In the genomic region with DNA sequence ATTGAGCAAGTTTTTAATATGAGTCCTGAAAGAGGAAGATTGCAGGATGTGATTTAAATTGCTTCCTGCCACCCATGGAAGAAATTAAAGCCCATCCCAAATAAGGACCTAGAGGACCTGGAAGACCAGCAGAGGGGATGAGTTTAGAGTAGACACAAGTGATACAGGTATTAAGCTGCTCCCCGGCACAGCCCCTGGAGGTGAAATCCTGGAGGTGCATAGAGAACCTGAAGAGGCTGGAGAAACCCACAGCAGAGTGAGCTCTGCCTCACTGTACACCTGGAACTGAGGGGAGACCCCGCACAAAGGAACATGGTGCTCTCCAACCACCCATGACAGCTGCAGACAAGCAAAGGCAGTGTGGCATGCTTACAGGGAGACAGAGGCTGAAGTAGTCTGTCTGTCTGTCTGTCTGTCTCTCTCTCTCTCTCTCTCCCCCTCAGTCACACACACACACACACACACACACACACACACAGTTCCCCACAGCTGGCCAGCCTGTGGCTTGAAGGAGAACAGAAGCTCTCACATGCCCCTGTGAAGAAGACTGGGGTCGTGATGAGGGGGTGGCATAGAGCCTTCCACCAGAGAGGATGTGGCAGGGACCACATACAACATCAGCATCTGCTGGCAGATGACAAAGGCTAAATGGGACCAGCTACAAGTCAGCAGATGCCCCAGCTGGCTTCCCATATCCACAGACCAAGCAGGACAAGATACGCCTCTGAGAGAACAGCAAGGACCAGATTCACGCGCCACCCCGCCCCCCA, we compare ENCODE assay signal across 3 cellular contexts.
TF ChIP-seq lines count a peak whose summit lies in the region.

No MANE protein-coding gene starts in this region.

TF ChIP-seq in A549, 52 proteins besides CTCF, POLR2A, EP300 and RAD21:
- TF ChIP-seq RNF2 (IDR thresholded peaks at IDR 0.05; ENCODE audit: borderline replicate concordance, low read depth) = no peak
- no peak for TF ChIP-seq HOXB5 (CRISPR knock-in tag; IDR thresholded peaks at IDR 0.05)
- TF ChIP-seq, protein P1, sequence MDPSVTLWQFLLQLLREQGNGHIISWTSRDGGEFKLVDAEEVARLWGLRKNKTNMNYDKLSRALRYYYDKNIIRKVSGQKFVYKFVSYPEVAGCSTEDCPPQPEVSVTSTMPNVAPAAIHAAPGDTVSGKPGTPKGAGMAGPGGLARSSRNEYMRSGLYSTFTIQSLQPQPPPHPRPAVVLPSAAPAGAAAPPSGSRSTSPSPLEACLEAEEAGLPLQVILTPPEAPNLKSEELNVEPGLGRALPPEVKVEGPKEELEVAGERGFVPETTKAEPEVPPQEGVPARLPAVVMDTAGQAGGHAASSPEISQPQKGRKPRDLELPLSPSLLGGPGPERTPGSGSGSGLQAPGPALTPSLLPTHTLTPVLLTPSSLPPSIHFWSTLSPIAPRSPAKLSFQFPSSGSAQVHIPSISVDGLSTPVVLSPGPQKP (IDR thresholded peaks at IDR 0.05; ENCODE audit: low read depth, low read length) = no peak
- TF ChIP-seq JUNB (IDR thresholded peaks at IDR 0.05) = no peak
- TF ChIP-seq EHF (CRISPR knock-in tag; IDR thresholded peaks at IDR 0.05) = no peak
- no peak for TF ChIP-seq ATOH8 (CRISPR knock-in tag; IDR thresholded peaks at IDR 0.05; ENCODE audit: low read depth)
- TF ChIP-seq, protein P2, sequence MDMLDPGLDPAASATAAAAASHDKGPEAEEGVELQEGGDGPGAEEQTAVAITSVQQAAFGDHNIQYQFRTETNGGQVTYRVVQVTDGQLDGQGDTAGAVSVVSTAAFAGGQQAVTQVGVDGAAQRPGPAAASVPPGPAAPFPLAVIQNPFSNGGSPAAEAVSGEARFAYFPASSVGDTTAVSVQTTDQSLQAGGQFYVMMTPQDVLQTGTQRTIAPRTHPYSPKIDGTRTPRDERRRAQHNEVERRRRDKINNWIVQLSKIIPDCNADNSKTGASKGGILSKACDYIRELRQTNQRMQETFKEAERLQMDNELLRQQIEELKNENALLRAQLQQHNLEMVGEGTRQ (IDR thresholded peaks at IDR 0.05) = no peak
- TF ChIP-seq ZSCAN20 (CRISPR knock-in tag; IDR thresholded peaks at IDR 0.05) = no peak
- TF ChIP-seq FOXS1 (CRISPR knock-in tag; IDR thresholded peaks at IDR 0.05) = no peak
- TF ChIP-seq CBX2 (IDR thresholded peaks at IDR 0.05; ENCODE audit: borderline replicate concordance, low read depth) = no peak
- no peak for TF ChIP-seq EHMT2 (IDR thresholded peaks at IDR 0.05; ENCODE audit: low read depth)
- no peak for TF ChIP-seq E2F6 (IDR thresholded peaks at IDR 0.05; ENCODE audit: borderline replicate concordance, low read depth)
- no peak for TF ChIP-seq NR3C1 (IDR thresholded peaks at IDR 0.05)
- no peak for TF ChIP-seq CHD4 (IDR thresholded peaks at IDR 0.05; ENCODE audit: borderline replicate concordance)
- no peak for TF ChIP-seq FOSB (CRISPR knock-in tag; IDR thresholded peaks at IDR 0.05)
- no peak for TF ChIP-seq MAZ (IDR thresholded peaks at IDR 0.05; ENCODE audit: borderline replicate concordance, low read depth, low read length)
- no peak for TF ChIP-seq ZFP36 (IDR thresholded peaks at IDR 0.05; ENCODE audit: borderline replicate concordance, partially characterized antibody)
- TF ChIP-seq HES2 (IDR thresholded peaks at IDR 0.05) = no peak
- TF ChIP-seq SMC3 (IDR thresholded peaks at IDR 0.05) = no peak

TF ChIP-seq in GM23338, 12 proteins besides CTCF, POLR2A, EP300 and RAD21 (continues in another document):
- TF ChIP-seq ZNF114 (CRISPR knock-in tag; IDR thresholded peaks at IDR 0.05) (no peak), STAT1 (IDR thresholded peaks at IDR 0.05; ENCODE audit: unreplicated experiment) (no peak), EZH2phosphoT487 (IDR thresholded peaks at IDR 0.05; ENCODE audit: unreplicated experiment) (no peak), CREB1 (CRISPR knock-in tag; IDR thresholded peaks at IDR 0.05; ENCODE audit: low read depth) (no peak), JUNB (IDR thresholded peaks at IDR 0.05; ENCODE audit: unreplicated experiment) (no peak)
- TF ChIP-seq, protein P3, sequence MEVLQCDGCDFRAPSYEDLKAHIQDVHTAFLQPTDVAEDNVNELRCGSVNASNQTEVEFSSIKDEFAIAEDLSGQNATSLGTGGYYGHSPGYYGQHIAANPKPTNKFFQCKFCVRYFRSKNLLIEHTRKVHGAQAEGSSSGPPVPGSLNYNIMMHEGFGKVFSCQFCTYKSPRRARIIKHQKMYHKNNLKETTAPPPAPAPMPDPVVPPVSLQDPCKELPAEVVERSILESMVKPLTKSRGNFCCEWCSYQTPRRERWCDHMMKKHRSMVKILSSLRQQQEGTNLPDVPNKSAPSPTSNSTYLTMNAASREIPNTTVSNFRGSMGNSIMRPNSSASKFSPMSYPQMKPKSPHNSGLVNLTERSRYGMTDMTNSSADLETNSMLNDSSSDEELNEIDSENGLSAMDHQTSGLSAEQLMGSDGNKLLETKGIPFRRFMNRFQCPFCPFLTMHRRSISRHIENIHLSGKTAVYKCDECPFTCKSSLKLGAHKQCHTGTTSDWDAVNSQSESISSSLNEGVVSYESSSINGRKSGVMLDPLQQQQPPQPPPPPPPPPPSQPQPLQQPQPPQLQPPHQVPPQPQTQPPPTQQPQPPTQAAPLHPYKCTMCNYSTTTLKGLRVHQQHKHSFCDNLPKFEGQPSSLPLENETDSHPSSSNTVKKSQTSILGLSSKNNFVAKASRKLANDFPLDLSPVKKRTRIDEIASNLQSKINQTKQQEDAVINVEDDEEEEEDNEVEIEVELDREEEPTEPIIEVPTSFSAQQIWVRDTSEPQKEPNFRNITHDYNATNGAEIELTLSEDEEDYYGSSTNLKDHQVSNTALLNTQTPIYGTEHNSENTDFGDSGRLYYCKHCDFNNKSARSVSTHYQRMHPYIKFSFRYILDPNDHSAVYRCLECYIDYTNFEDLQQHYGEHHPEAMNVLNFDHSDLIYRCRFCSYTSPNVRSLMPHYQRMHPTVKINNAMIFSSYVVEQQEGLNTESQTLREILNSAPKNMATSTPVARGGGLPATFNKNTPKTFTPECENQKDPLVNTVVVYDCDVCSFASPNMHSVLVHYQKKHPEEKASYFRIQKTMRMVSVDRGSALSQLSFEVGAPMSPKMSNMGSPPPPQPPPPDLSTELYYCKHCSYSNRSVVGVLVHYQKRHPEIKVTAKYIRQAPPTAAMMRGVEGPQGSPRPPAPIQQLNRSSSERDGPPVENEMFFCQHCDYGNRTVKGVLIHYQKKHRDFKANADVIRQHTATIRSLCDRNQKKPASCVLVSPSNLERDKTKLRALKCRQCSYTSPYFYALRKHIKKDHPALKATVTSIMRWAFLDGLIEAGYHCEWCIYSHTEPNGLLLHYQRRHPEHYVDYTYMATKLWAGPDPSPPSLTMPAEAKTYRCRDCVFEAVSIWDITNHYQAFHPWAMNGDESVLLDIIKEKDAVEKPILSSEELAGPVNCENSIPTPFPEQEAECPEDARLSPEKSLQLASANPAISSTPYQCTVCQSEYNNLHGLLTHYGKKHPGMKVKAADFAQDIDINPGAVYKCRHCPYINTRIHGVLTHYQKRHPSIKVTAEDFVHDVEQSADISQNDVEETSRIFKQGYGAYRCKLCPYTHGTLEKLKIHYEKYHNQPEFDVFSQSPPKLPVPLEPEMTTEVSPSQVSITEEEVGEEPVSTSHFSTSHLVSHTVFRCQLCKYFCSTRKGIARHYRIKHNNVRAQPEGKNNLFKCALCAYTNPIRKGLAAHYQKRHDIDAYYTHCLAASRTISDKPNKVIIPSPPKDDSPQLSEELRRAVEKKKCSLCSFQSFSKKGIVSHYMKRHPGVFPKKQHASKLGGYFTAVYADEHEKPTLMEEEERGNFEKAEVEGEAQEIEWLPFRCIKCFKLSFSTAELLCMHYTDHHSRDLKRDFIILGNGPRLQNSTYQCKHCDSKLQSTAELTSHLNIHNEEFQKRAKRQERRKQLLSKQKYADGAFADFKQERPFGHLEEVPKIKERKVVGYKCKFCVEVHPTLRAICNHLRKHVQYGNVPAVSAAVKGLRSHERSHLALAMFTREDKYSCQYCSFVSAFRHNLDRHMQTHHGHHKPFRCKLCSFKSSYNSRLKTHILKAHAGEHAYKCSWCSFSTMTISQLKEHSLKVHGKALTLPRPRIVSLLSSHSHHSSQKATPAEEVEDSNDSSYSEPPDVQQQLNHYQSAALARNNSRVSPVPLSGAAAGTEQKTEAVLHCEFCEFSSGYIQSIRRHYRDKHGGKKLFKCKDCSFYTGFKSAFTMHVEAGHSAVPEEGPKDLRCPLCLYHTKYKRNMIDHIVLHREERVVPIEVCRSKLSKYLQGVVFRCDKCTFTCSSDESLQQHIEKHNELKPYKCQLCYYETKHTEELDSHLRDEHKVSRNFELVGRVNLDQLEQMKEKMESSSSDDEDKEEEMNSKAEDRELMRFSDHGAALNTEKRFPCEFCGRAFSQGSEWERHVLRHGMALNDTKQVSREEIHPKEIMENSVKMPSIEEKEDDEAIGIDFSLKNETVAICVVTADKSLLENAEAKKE (CRISPR knock-in tag; IDR thresholded peaks at IDR 0.05) = no peak
- TF ChIP-seq, protein P4, sequence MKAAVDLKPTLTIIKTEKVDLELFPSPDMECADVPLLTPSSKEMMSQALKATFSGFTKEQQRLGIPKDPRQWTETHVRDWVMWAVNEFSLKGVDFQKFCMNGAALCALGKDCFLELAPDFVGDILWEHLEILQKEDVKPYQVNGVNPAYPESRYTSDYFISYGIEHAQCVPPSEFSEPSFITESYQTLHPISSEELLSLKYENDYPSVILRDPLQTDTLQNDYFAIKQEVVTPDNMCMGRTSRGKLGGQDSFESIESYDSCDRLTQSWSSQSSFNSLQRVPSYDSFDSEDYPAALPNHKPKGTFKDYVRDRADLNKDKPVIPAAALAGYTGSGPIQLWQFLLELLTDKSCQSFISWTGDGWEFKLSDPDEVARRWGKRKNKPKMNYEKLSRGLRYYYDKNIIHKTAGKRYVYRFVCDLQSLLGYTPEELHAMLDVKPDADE (IDR thresholded peaks at IDR 0.05) = no peak

TF ChIP-seq in WTC11, 78 proteins besides CTCF, POLR2A, EP300 and RAD21 (continued from another document):
- TF ChIP-seq ETV6 (CRISPR knock-in tag; IDR thresholded peaks at IDR 0.05) (no peak), ZNF416 (CRISPR knock-in tag; IDR thresholded peaks at IDR 0.05) (no peak), CDX4 (CRISPR knock-in tag; IDR thresholded peaks at IDR 0.05; ENCODE audit: borderline replicate concordance) (no peak), JUN (CRISPR knock-in tag; IDR thresholded peaks at IDR 0.05) (no peak), IRF1 (CRISPR knock-in tag; IDR thresholded peaks at IDR 0.05) (no peak), TEAD1 (CRISPR knock-in tag; IDR thresholded peaks at IDR 0.05) (no peak), FOXJ3 (CRISPR knock-in tag; IDR thresholded peaks at IDR 0.05; ENCODE audit: borderline replicate concordance) (no peak), ZNF121 (CRISPR knock-in tag; IDR thresholded peaks at IDR 0.05) (no peak), NFE2L1 (CRISPR knock-in tag; IDR thresholded peaks at IDR 0.05) (no peak), ZSCAN18 (CRISPR knock-in tag; IDR thresholded peaks at IDR 0.05) (no peak), CBFB (CRISPR knock-in tag; IDR thresholded peaks at IDR 0.05; ENCODE audit: low read depth) (no peak)
- TF ChIP-seq, protein P5, sequence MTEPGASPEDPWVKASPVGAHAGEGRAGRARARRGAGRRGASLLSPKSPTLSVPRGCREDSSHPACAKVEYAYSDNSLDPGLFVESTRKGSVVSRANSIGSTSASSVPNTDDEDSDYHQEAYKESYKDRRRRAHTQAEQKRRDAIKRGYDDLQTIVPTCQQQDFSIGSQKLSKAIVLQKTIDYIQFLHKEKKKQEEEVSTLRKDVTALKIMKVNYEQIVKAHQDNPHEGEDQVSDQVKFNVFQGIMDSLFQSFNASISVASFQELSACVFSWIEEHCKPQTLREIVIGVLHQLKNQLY (CRISPR knock-in tag; IDR thresholded peaks at IDR 0.05) = no peak
- TF ChIP-seq, protein P6, sequence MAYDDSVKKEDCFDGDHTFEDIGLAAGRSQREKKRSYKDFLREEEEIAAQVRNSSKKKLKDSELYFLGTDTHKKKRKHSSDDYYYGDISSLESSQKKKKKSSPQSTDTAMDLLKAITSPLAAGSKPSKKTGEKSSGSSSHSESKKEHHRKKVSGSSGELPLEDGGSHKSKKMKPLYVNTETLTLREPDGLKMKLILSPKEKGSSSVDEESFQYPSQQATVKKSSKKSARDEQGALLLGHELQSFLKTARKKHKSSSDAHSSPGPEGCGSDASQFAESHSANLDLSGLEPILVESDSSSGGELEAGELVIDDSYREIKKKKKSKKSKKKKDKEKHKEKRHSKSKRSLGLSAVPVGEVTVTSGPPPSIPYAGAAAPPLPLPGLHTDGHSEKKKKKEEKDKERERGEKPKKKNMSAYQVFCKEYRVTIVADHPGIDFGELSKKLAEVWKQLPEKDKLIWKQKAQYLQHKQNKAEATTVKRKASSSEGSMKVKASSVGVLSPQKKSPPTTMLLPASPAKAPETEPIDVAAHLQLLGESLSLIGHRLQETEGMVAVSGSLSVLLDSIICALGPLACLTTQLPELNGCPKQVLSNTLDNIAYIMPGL (CRISPR knock-in tag; IDR thresholded peaks at IDR 0.05) = no peak
